Comparison of ENCODE assay signal across 1 cellular context in genomic region chr17:73595931-73596330, GRCh38.
TF ChIP-seq lines count a peak whose summit lies in the region.

No MANE protein-coding gene starts in this region.

TF ChIP-seq in H1, 55 proteins besides CTCF, POLR2A, EP300 and RAD21:
- no peak for TF ChIP-seq MAX (IDR thresholded peaks at IDR 0.05)
- no peak for TF ChIP-seq SAP30 (IDR thresholded peaks at IDR 0.05; ENCODE audit: insufficient read depth, insufficient replicate concordance, low read length)
TF ChIP-seq in H1: peak in this region for 0.
